ENCODE assay signal across 8 cellular contexts in the genomic region with DNA sequence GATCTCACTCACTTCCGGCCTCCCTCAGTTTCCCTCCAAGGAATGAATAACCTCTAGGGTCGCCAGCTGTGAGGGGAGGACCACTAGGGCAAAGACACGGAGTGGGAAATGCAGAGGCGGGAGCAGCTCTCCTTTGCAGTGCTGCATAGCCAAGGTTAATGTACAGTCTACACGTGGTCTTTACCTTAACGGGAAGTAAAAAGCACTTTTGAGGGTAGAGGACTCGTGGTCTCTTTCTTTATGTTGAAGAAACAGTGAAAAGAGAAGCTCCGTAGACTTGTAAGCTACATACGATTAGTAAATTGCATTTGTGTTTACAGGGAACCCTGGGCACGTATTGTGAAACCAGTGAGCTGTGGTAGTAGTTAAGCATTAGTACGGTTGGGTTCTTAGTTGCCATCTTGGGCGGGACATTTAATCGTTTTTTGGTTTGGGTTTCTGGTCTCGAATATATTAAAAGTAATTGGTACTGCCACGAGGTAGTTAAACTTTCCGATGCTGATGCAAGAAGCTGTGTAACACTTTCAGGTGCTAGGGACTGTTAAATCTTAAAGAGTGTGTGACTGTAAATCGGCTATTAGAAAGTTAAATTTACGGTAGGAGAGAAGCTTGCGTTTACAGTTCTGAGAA. TPM values are rescaled to one million over a fixed set of nuclear protein-coding genes. Genes with fewer than 3 reads are reported as not detected.
DNase-seq lines count a peak whose midpoint lies in the region; ATAC-seq lines count a peak whose summit lies in the region.

No MANE protein-coding gene starts in this region.

- peak; percentile 22 for ATAC-seq in GM19025 (IDR thresholded peaks at IDR 0.05; ENCODE audit: low read depth, unreplicated experiment)
- ATAC-seq in HG03175 (IDR thresholded peaks at IDR 0.05; ENCODE audit: unreplicated experiment) = peak; percentile 36
- ATAC-seq in central memory CD8-positive, alpha-beta T cell (replicated peaks; ENCODE audit: extremely low read depth, poor library complexity, severe bottlenecking) = peak; percentile 27
- no peak for ATAC-seq in memory B cell (ENCODE audit: low read depth)
- no peak for ATAC-seq in GM18858 (IDR thresholded peaks at IDR 0.05; ENCODE audit: unreplicated experiment)

- peak overlapping the region; percentile 95 for H3K27ac ChIP-seq in CD4-positive, alpha-beta memory T cell (ENCODE audit: low read depth, low read length)
- H3K27ac ChIP-seq in urinary bladder (ENCODE audit: low read depth) = no peak overlapping the region

- H3K9me3 Mint-ChIP-seq in CD4-positive, alpha-beta memory T cell = no peaks in the 10 kb centered on the region
- H3K9me3 Mint-ChIP-seq in central memory CD8-positive, alpha-beta T cell = no peaks in the 10 kb centered on the region
- no peaks in the 10 kb centered on the region for H3K9me3 Mint-ChIP-seq in memory B cell

- H3K4me3 Mint-ChIP-seq in CD4-positive, alpha-beta memory T cell = peak overlapping the region; percentile 97 to 100 (median 99)
- H3K4me3 Mint-ChIP-seq in central memory CD8-positive, alpha-beta T cell = peak overlapping the region; percentile 92
- H3K4me3 Mint-ChIP-seq in memory B cell = peak overlapping the region; percentile 95

- CTCF ChIA-PET in CD4-positive, alpha-beta memory T cell (lab: Charles Lee; ENCODE audit: partially characterized antibody) = interaction anchor here (0.9 to 4.3 kb wide), 11 partner anchors 8 to 970 kb away, joined by 3 to 16 read pairs (median 3); a partner anchor contains a TSS

- peaks cover 55% of the 10 kb centered on the region for H3K4me1 ChIP-seq in CD4-positive, alpha-beta memory T cell (ENCODE audit: insufficient read depth, low read length)
- peaks cover 1% of the 10 kb centered on the region for H3K4me1 ChIP-seq in urinary bladder (ENCODE audit: insufficient read depth)

- WGBS in urinary bladder = under 1% methylated on average over 19 of the region's 19 CpGs

- H3K36me3 ChIP-seq in CD4-positive, alpha-beta memory T cell (ENCODE audit: insufficient read depth, low read length) = no peaks in the 10 kb centered on the region
- H3K36me3 ChIP-seq in urinary bladder (ENCODE audit: insufficient read depth) = no peaks in the 10 kb centered on the region

- no peaks in the 10 kb centered on the region for H3K27me3 ChIP-seq in CD4-positive, alpha-beta memory T cell (ENCODE audit: insufficient read depth, low read length)

- POLR2A ChIA-PET in CD4-positive, alpha-beta memory T cell (lab: Charles Lee; ENCODE audit: partially characterized antibody) = interaction anchor here (1.0 to 4.6 kb wide), 14 partner anchors 7 to 1770 kb away, joined by 3 to 72 read pairs (median 8); a partner anchor contains a TSS

- intact Hi-C loops in CD4-positive, alpha-beta memory T cell (cut with micrococcal nuclease) = loop anchor here (5.0 kb wide), 2 partner anchors 1125 to 1205 kb away; a partner anchor contains a TSS

- peak overlapping the region; percentile 82 to 100 for H3K4me3 ChIP-seq in CD4-positive, alpha-beta memory T cell (ENCODE audit: low read length in 2 of 2)
- H3K4me3 ChIP-seq in urinary bladder (ENCODE audit: low read depth, low read length) = peak overlapping the region; percentile 92

- peaks cover 0 to 16% of the 10 kb centered on the region in 2 donors for H3K36me3 Mint-ChIP-seq in CD4-positive, alpha-beta memory T cell
- peaks cover 17% of the 10 kb centered on the region for H3K36me3 Mint-ChIP-seq in central memory CD8-positive, alpha-beta T cell (ENCODE audit: insufficient read depth)
- H3K36me3 Mint-ChIP-seq in memory B cell = peaks cover 2% of the 10 kb centered on the region

- peak overlapping the region; percentile 97 to 100 (median 100) for H3K27ac Mint-ChIP-seq in CD4-positive, alpha-beta memory T cell
- peak overlapping the region; percentile 95 for H3K27ac Mint-ChIP-seq in central memory CD8-positive, alpha-beta T cell (ENCODE audit: low read depth)
- peak overlapping the region; percentile 95 for H3K27ac Mint-ChIP-seq in memory B cell

- DNase-seq in CD4-positive, alpha-beta memory T cell = peak in 2 of 5 donors; percentile 18 to 22
- DNase-seq in RKO (ENCODE audit: low spot score) (peak; percentile 62), memory B cell (ENCODE audit: low spot score in 2 of 2) (peak in 1 of 2 donors; percentile 9)
- no peak for DNase-seq in central memory CD8-positive, alpha-beta T cell (ENCODE audit: low spot score in 2 of 2)

- H3K4me1 Mint-ChIP-seq in CD4-positive, alpha-beta memory T cell = peaks cover 35 to 64% (median 44%) of the 10 kb centered on the region in 4 donors
- peaks cover 45% of the 10 kb centered on the region for H3K4me1 Mint-ChIP-seq in central memory CD8-positive, alpha-beta T cell
- H3K4me1 Mint-ChIP-seq in memory B cell = peaks cover 28% of the 10 kb centered on the region

- peaks cover 0 to 2% of the 10 kb centered on the region in 2 donors for H3K27me3 Mint-ChIP-seq in CD4-positive, alpha-beta memory T cell
- H3K27me3 Mint-ChIP-seq in central memory CD8-positive, alpha-beta T cell = no peaks in the 10 kb centered on the region
- peaks cover 1% of the 10 kb centered on the region for H3K27me3 Mint-ChIP-seq in memory B cell

- H3K9me3 ChIP-seq in CD4-positive, alpha-beta memory T cell (ENCODE audit: control insufficient read depth in 1 of 2, low read length in 2 of 2) = no peaks in the 10 kb centered on the region

RNA-seq across cellular contexts. Expression of a gene that starts 0.8 kb away (rescaled TPM):
- 100 to 1,000 TPM; 137 TPM for total RNA-seq in CD4-positive, alpha-beta memory T cell
- 100 to 1,000 TPM in 1 of 2 donors, 10 to 100 TPM in 1; 97.6 to 115 TPM for polyA plus RNA-seq in CD4-positive, alpha-beta memory T cell
- 204 TPM for total RNA-seq in urinary bladder
- polyA plus RNA-seq in urinary bladder = 29.7 TPM

RNA-seq across cellular contexts. Expression of a gene that starts 38.7 kb away (rescaled TPM):
- total RNA-seq in CD4-positive, alpha-beta memory T cell = not detected
- polyA plus RNA-seq in CD4-positive, alpha-beta memory T cell = not detected
- not detected for total RNA-seq in urinary bladder
- 0.03 TPM for polyA plus RNA-seq in urinary bladder

Comparison
In these comparisons a context has a peak if more than half of its experiments do, and no peak if none do; other contexts are left out.
1. ATAC-seq: peak in GM19025 (single experiment), HG03175 (single experiment) and central memory CD8-positive, alpha-beta T cell (single experiment); none in memory B cell (single experiment) and GM18858 (single experiment).
2. Peak in every context shown above with its lines, with median percentiles within 50 percentile points of each other: H3K27ac Mint-ChIP-seq and H3K4me3 Mint-ChIP-seq.